ENCODE assay signal across 20 cellular contexts in genomic region chr17:27285501-27285900, GRCh38. TPM values are rescaled to one million over a fixed set of nuclear protein-coding genes. Genes with fewer than 3 reads are reported as not detected.
DNase-seq lines count a peak whose midpoint lies in the region; ATAC-seq, FAIRE-seq and TF ChIP-seq lines count a peak whose summit lies in the region.
"Had no signal": no experiment of that assay in that cellular context is flagged by ENCODE, and none has a peak within 500 bp of the region (broad histone marks: within the 10 kb centered on the region; RNA-seq: fewer than 3 reads in every experiment).

No MANE protein-coding gene starts in this region.

- H3K27me3 ChIP-seq in right lobe of liver: no peaks in the 10 kb centered on the region
- H3K27me3 ChIP-seq in HepG2 (ENCODE audit: control insufficient read depth in 1 of 2, insufficient read depth in 2 of 2, low read length in 2 of 2): 0 out of 5 replicates have a peak, but pooled peaks cover 2 to 7% of the 10 kb centered on the region in 2 experiments
- H3K27me3 ChIP-seq in endothelial cell of umbilical vein (ENCODE audit: control insufficient read depth in 2 of 2, insufficient read depth in 2 of 2, low read length in 2 of 2): no peaks in the 10 kb centered on the region
- H3K27me3 ChIP-seq in neutrophil: no peaks in the 10 kb centered on the region
- H3K27me3 ChIP-seq: BLaER1 had no signal

- H3K27ac ChIP-seq in right lobe of liver (no peak overlapping the region), HepG2 (ENCODE audit: extremely low read length, insufficient read depth, low read length) (no peak overlapping the region), endothelial cell of umbilical vein (ENCODE audit: insufficient read depth, low read depth, low read length) (peak overlapping the region; percentile 63), neutrophil (peak overlapping the region; percentile 40)
- H3K27ac ChIP-seq: 22Rv1, A549, BLaER1 had no signal

- H3K4me1 ChIP-seq in right lobe of liver (no peaks in the 10 kb centered on the region), HepG2 (ENCODE audit: insufficient read depth, low read length) (peaks cover 18% of the 10 kb centered on the region), endothelial cell of umbilical vein (ENCODE audit: control insufficient read depth, extremely low read depth, insufficient read depth, low read length) (peaks cover 30% of the 10 kb centered on the region), neutrophil (ENCODE audit: control insufficient read depth in 1 of 2, insufficient read depth in 1 of 2, low read depth in 1 of 2, low read length in 1 of 2) (peaks cover 57 to 58% of the 10 kb centered on the region in 2 experiments)
- H3K4me1 ChIP-seq: A549 had no signal

- no peaks in the 10 kb centered on the region for H3K36me3 Mint-ChIP-seq in activated T-helper 17 cell treated with anti-CD3 and anti-CD28 coated beads, Interleukin-2, amount 50 U/mL, for 72 hours (ENCODE audit: low read depth)
- H3K36me3 Mint-ChIP-seq: CD4-positive, alpha-beta memory T cell had no signal

- CTCF ChIA-PET in HepG2 (lab: Yijun Ruan, JAX; ENCODE audit: low intra/inter-chr PET ratio, low total read pairs): no interaction called here
- CTCF ChIA-PET in endothelial cell of umbilical vein (lab: Charles Lee): interaction anchor here (1.2 to 2.9 kb wide), 5 partner anchors 9 to 49 kb away, joined by 3 to 13 read pairs (median 7); partner anchors contain the start of gene WSB1

- H4K20me1 ChIP-seq in HepG2 (ENCODE audit: insufficient read depth, low read length) (no peaks in the 10 kb centered on the region), endothelial cell of umbilical vein (replicated peaks; ENCODE audit: control insufficient read depth, extremely low read depth, insufficient read depth, low read length) (no peaks in the 10 kb centered on the region)
- H4K20me1 ChIP-seq: BLaER1 had no signal

- TF ChIP-seq EP300 in HepG2 (IDR thresholded peaks at IDR 0.05; ENCODE audit: low read depth in 2 of 2, low read length in 2 of 2): no peak
- no peak for TF ChIP-seq EP300 in HepG2 (CRISPR knock-in tag; IDR thresholded peaks at IDR 0.05; ENCODE audit: borderline replicate concordance)

- no peak for TF ChIP-seq RAD21 in HepG2 (CRISPR knock-in tag; IDR thresholded peaks at IDR 0.05)

- TF ChIP-seq CTCF in right lobe of liver (IDR thresholded peaks at IDR 0.05) (no peak), HepG2 (CRISPR knock-in tag; IDR thresholded peaks at IDR 0.05) (no peak), endothelial cell of umbilical vein (IDR thresholded peaks at IDR 0.05; ENCODE audit: extremely low read depth in 1 of 2, insufficient read depth in 1 of 2, low read depth in 1 of 2, low read length in 2 of 2) (no peak), neutrophil (IDR thresholded peaks at IDR 0.05) (no peak), GM20000 (IDR thresholded peaks at IDR 0.05; ENCODE audit: extremely low read depth, missing control alignments) (no peak)

- no peaks in the 10 kb centered on the region for H3K36me3 ChIP-seq in right lobe of liver
- H3K36me3 ChIP-seq in HepG2 (replicated peaks in 1 of 2; ENCODE audit: control insufficient read depth in 1 of 2, insufficient read depth in 2 of 2, low read length in 2 of 2): no peaks in the 10 kb centered on the region
- no peaks in the 10 kb centered on the region for H3K36me3 ChIP-seq in endothelial cell of umbilical vein (ENCODE audit: control insufficient read depth in 2 of 2, extremely low read depth in 1 of 2, insufficient read depth in 2 of 2, low read length in 2 of 2)
- no peaks in the 10 kb centered on the region for H3K36me3 ChIP-seq in neutrophil
- H3K36me3 ChIP-seq: BLaER1 had no signal

- WGBS in right lobe of liver (ENCODE audit: insufficient coverage, low coverage, low lambda C conversion rate, missing lambda C conversion rate): 83% methylated on average over 1 of the region's 2 CpGs
- WGBS in HepG2 (ENCODE audit: low lambda C conversion rate): 61% methylated on average over 2 of the region's 2 CpGs

- TF ChIP-seq POLR2A in right lobe of liver (IDR thresholded peaks at IDR 0.05): no peak
- no peak for TF ChIP-seq POLR2A in HepG2 (IDR thresholded peaks at IDR 0.05; ENCODE audit: insufficient read depth in 1 of 2, low read depth in 2 of 2, low read length in 2 of 2)
- TF ChIP-seq POLR2A in endothelial cell of umbilical vein (IDR thresholded peaks at IDR 0.05; ENCODE audit: low read depth, low read length): no peak

- H3K9me3 ChIP-seq in right lobe of liver (no peaks in the 10 kb centered on the region), HepG2 (ENCODE audit: low read length) (no peaks in the 10 kb centered on the region), endothelial cell of umbilical vein (replicated peaks; ENCODE audit: control insufficient read depth, insufficient read depth, low read length) (no peaks in the 10 kb centered on the region), neutrophil (no peaks in the 10 kb centered on the region)
- H3K9me3 ChIP-seq: A549, BLaER1 had no signal

- no TSS peak for BruUV-seq in HepG2 (replicated peaks; lab: Mats Ljungman, UMichigan)
- BruUV-seq in endothelial cell of umbilical vein (replicated peaks; lab: Mats Ljungman, UMichigan): no TSS peak

- no peaks in the 10 kb centered on the region for H3K4me1 Mint-ChIP-seq in activated T-helper 17 cell treated with anti-CD3 and anti-CD28 coated beads, Interleukin-2, amount 50 U/mL, for 72 hours
- H3K4me1 Mint-ChIP-seq: CD4-positive, alpha-beta memory T cell had no signal

- H3K4me2 ChIP-seq in HepG2 (ENCODE audit: low read depth, low read length): no peak overlapping the region
- peak overlapping the region; percentile 75 for H3K4me2 ChIP-seq in endothelial cell of umbilical vein (ENCODE audit: insufficient read depth, low read length)
- H3K4me2 ChIP-seq: A549, BLaER1 had no signal

- H3K27ac Mint-ChIP-seq in activated T-helper 17 cell treated with anti-CD3 and anti-CD28 coated beads, Interleukin-2, amount 50 U/mL, for 72 hours: no peak overlapping the region
- H3K27ac Mint-ChIP-seq: CD4-positive, alpha-beta memory T cell; H9 had no signal

- intact Hi-C loops in right lobe of liver (cut with DNase I) (no loop called here), HepG2 (cut with micrococcal nuclease; ENCODE audit: unreplicated experiment) (no loop called here), endothelial cell of umbilical vein (cut with micrococcal nuclease) (loop anchor here (1.0 kb wide), 3 partner anchors 9 to 38 kb away; partner anchors contain the start of gene WSB1)

- DNase-seq in right lobe of liver (no peak), HepG2 (ENCODE audit: low spot score) (no peak), endothelial cell of umbilical vein (ENCODE audit: low read depth, low spot score) (no peak), NCI-H1417 treated with DMSO at 0.1 percent for 48 hours (lab: John Stamatoyannopoulos, UW) (no peak), GM20000 (ENCODE audit: low spot score) (no peak)
- DNase-seq: AML-193; CD4-positive, alpha-beta memory T cell; DMS153; GDM1; H9 had no signal

- H3K27me3 Mint-ChIP-seq in activated T-helper 17 cell treated with anti-CD3 and anti-CD28 coated beads, Interleukin-2, amount 50 U/mL, for 72 hours: peaks cover 5% of the 10 kb centered on the region

- H3K9me3 Mint-ChIP-seq in activated T-helper 17 cell treated with anti-CD3 and anti-CD28 coated beads, Interleukin-2, amount 50 U/mL, for 72 hours: no peaks in the 10 kb centered on the region
- H3K9me3 Mint-ChIP-seq: CD14-positive monocyte; CD4-positive, alpha-beta memory T cell; H9 had no signal

- dilution Hi-C loops in endothelial cell of umbilical vein (cut with MboI; ENCODE audit: extremely low pct_ligation_motif_present, low sequenced_read_pairs): no loop called here

- POLR2A ChIA-PET in HepG2 (lab: Yijun Ruan, JAX): interaction anchor here (0.7 to 1.3 kb wide), 3 partner anchors 9 to 42 kb away, joined by 3 to 9 read pairs (median 4); no protein-coding TSS in a partner anchor
- POLR2A ChIA-PET in endothelial cell of umbilical vein (lab: Charles Lee): interaction anchor here (0.7 to 1.5 kb wide), 4 partner anchors 9 to 38 kb away, joined by 3 to 9 read pairs (median 6); partner anchors contain the start of gene WSB1

- no peak overlapping the region for H3K4me3 Mint-ChIP-seq in activated T-helper 17 cell treated with anti-CD3 and anti-CD28 coated beads, Interleukin-2, amount 50 U/mL, for 72 hours
- H3K4me3 Mint-ChIP-seq: CD4-positive, alpha-beta memory T cell; H9 had no signal

- no peaks in the 10 kb centered on the region for H3K79me2 ChIP-seq in HepG2 (ENCODE audit: insufficient read depth, low read length)
- H3K79me2 ChIP-seq in endothelial cell of umbilical vein (ENCODE audit: control insufficient read depth, insufficient read depth, low read length): no peaks in the 10 kb centered on the region

- H3K4me3 ChIP-seq in right lobe of liver (no peak overlapping the region), HepG2 (replicated peaks in 1 of 3; ENCODE audit: insufficient read depth in 1 of 3, low read depth in 2 of 3, low read length in 3 of 3) (no peak overlapping the region), endothelial cell of umbilical vein (replicated peaks in 1 of 3; ENCODE audit: insufficient read depth in 1 of 3, low read depth in 1 of 3, low read length in 3 of 3) (no peak overlapping the region), neutrophil (ENCODE audit: low read depth in 1 of 2, low read length in 1 of 2) (no peak overlapping the region)
- H3K4me3 ChIP-seq: A549, BLaER1 had no signal

- H3K9ac ChIP-seq in HepG2 (ENCODE audit: insufficient read depth, low read depth, low read length) (no peak overlapping the region), endothelial cell of umbilical vein (replicated peaks; ENCODE audit: extremely low read depth, insufficient read depth, low read length) (no peak overlapping the region)
- H3K9ac ChIP-seq: BLaER1 had no signal

- FAIRE-seq in HepG2 (lab: Jason Lieb, UNC): no peak
- no peak for FAIRE-seq in endothelial cell of umbilical vein (lab: Jason Lieb, UNC)
- FAIRE-seq: A549, GM12892, GM18507, H1 had no signal

- ATAC-seq in right lobe of liver (peak in 3 of 4 donors; percentile 16 to 38 (median 18)), HepG2 (no peak), GM18873 (IDR thresholded peaks at IDR 0.05; ENCODE audit: low FRiP score, unreplicated experiment) (no peak)
- ATAC-seq in activated T-helper 17 cell treated with anti-CD3 and anti-CD28 coated beads, Interleukin-2, amount 50 U/mL, for 72 hours (replicated peaks): no peak
- ATAC-seq: A549 had no signal

- in situ Hi-C loops in HepG2 (cut with HindIII; ENCODE audit: extremely low pct_ligation_motif_present, low pct_unique_long_range_greater_than_20kb): no loop called here

- H2AFZ ChIP-seq in HepG2 (ENCODE audit: low read length): no peak overlapping the region
- H2AFZ ChIP-seq in endothelial cell of umbilical vein (ENCODE audit: low read depth, low read length): no peak overlapping the region

- no peaks in the 10 kb centered on the region for H3K9me1 ChIP-seq in endothelial cell of umbilical vein (replicated peaks; ENCODE audit: control insufficient read depth, extremely low read depth, insufficient read depth, low read length)

RNA-seq across cellular contexts. Expression of gene WSB1, which starts 8.4 kb away (rescaled TPM):
- total RNA-seq in right lobe of liver (10 to 100 TPM; 28.3 to 97.6 (median 35.0) TPM), HepG2 (2016; rRNA removed; fragmentation: Illumina TruSeq; extraction: Trizol) (81.3 and 93.3 TPM in 2 replicates), endothelial cell of umbilical vein (334 and 471 TPM in 2 replicates)
- 26.6 and 31.7 TPM in 2 replicates for total RNA-seq in HepG2 (2016; cell fraction: cytosol; rRNA removed; fragmentation: Illumina TruSeq; extraction: Trizol; ENCODE audit: low read depth)
- 77.2 and 87.4 TPM in 2 replicates for total RNA-seq in HepG2 (2016; cell fraction: insoluble cytoplasmic fraction; rRNA removed; fragmentation: Illumina TruSeq; extraction: Trizol)
- 21.0 and 21.8 TPM in 2 replicates for total RNA-seq in HepG2 (2016; cell fraction: membrane; rRNA removed; fragmentation: Illumina TruSeq; extraction: Trizol)
- 85.9 and 97.4 TPM in 2 replicates for total RNA-seq in HepG2 (2016; cell fraction: nucleus; rRNA removed; fragmentation: Illumina TruSeq; extraction: Trizol)
- polyA plus RNA-seq in HepG2 (2011; rRNA removed) (253 and 294 TPM in 2 replicates), endothelial cell of umbilical vein (736 and 750 TPM in 2 replicates)
- 120 and 143 TPM in 2 replicates for polyA plus RNA-seq in HepG2 (2011; cell fraction: cytosol; rRNA removed)
- 1,276 and 1,394 TPM in 2 replicates for polyA plus RNA-seq in HepG2 (2011; cell fraction: nucleus; rRNA removed)
- 89.4 and 114 TPM in 2 replicates for polyA plus RNA-seq in HepG2 (2012)
- 1.8 and 1.9 TPM in 2 replicates for polyA plus RNA-seq in HepG2 (2016; cell fraction: cytosol; fragmentation: Illumina TruSeq; extraction: Trizol; ENCODE audit: low read depth)
- 71.2 and 71.6 TPM in 2 replicates for polyA plus RNA-seq in HepG2 (2016; cell fraction: insoluble cytoplasmic fraction; fragmentation: Illumina TruSeq; extraction: Trizol; ENCODE audit: low read depth)
- 3.9 and 4.5 TPM in 2 replicates for polyA plus RNA-seq in HepG2 (2016; cell fraction: membrane; fragmentation: Illumina TruSeq; extraction: Trizol; ENCODE audit: low read depth)
- polyA plus RNA-seq in HepG2 (2016; cell fraction: nucleus; fragmentation: Illumina TruSeq; extraction: Trizol; ENCODE audit: insufficient read depth, low read depth): 181 and 184 TPM in 2 replicates
- 35.0 and 79.1 TPM in 2 replicates for polyA minus RNA-seq in HepG2 (2011; rRNA and poly(A)+ RNA removed; ENCODE audit: low replicate concordance)
- polyA minus RNA-seq in HepG2 (2011; cell fraction: cytosol; rRNA and poly(A)+ RNA removed): 52.6 and 57.0 TPM in 2 replicates
- 216 and 246 TPM in 2 replicates for polyA minus RNA-seq in HepG2 (2011; cell fraction: nucleus; rRNA and poly(A)+ RNA removed)
- 205 and 437 TPM in 2 replicates for polyA plus RNA-seq in endothelial cell of umbilical vein (2011; cell fraction: cytosol; rRNA removed)
- polyA plus RNA-seq in endothelial cell of umbilical vein (2011; cell fraction: nucleus; rRNA removed): 2,468 and 4,773 TPM in 2 replicates
- polyA plus RNA-seq in endothelial cell of umbilical vein (2012): 242 and 354 TPM in 2 replicates
- 520 and 546 TPM in 2 replicates for polyA minus RNA-seq in endothelial cell of umbilical vein
- 12.8 TPM for polyA minus RNA-seq in endothelial cell of umbilical vein (2011; cell fraction: cytosol; rRNA and poly(A)+ RNA removed)
- 507 and 650 TPM in 2 replicates for polyA minus RNA-seq in endothelial cell of umbilical vein (2011; cell fraction: nucleus; rRNA and poly(A)+ RNA removed)
- total RNA-seq in activated T-helper 17 cell treated with anti-CD3 and anti-CD28 coated beads, Interleukin-2, amount 50 U/mL, for 72 hours: 100 to 1,000 TPM; 118 to 403 TPM

Comparison
In these comparisons a context has a peak if more than half of its experiments do, and no peak if none do; other contexts are left out.
1. ATAC-seq: peak in right lobe of liver (3 of 4); none in HepG2 (single experiment), activated T-helper 17 cell treated with anti-CD3 and anti-CD28 coated beads, Interleukin-2, amount 50 U/mL, for 72 hours (single experiment) and GM18873 (single experiment).
2. H3K27ac ChIP-seq: peak in endothelial cell of umbilical vein (single experiment) and neutrophil (single experiment); none in right lobe of liver (0 of 3) and HepG2 (single experiment).